Comparison of ENCODE assay signal across 10 cellular contexts in genomic region chr20:53872081-53872541, GRCh38.
DNase-seq lines count a peak whose midpoint lies in the region; ATAC-seq lines count a peak whose summit lies in the region.
"Had no signal": no experiment of that assay in that cellular context is flagged by ENCODE, and none has a peak within 500 bp of the region (broad histone marks: within the 10 kb centered on the region; RNA-seq: fewer than 3 reads in every experiment).

No MANE protein-coding gene starts in this region.

- H3K4me3 Mint-ChIP-seq in activated naive CD8-positive, alpha-beta T cell treated with anti-CD3 and anti-CD28 coated beads, Interleukin-2, amount 10 ng/mL, durations not matched to agents 7 days and 5 days = peak overlapping the region; percentile 88

- H3K27me3 ChIP-seq in ACC112 (ENCODE audit: insufficient read depth, low read length) = no peaks in the 10 kb centered on the region
- no peaks in the 10 kb centered on the region for H3K27me3 ChIP-seq in HUES64 (ENCODE audit: insufficient read depth, low read length)
- H3K27me3 ChIP-seq in mesendoderm (ENCODE audit: insufficient read depth, low read length, poor library complexity) = no peaks in the 10 kb centered on the region
- H3K27me3 ChIP-seq: gastroesophageal sphincter, upper lobe of right lung had no signal

- H2BK120ac ChIP-seq in mesendoderm (ENCODE audit: low read depth, low read length) = no peak overlapping the region

- H3K27me3 Mint-ChIP-seq in activated naive CD8-positive, alpha-beta T cell treated with anti-CD3 and anti-CD28 coated beads, Interleukin-2, amount 10 ng/mL, durations not matched to agents 7 days and 5 days = no peaks in the 10 kb centered on the region

- DNase-seq in activated naive CD8-positive, alpha-beta T cell treated with anti-CD3 and anti-CD28 coated beads, Interleukin-2, amount 10 ng/mL, durations not matched to agents 7 days and 5 days = no peak
- DNase-seq in mesendoderm (no peak), mucosa of gallbladder (ENCODE audit: low spot score) (no peak), medulla oblongata (ENCODE audit: extremely low spot score) (no peak), NCI-H1105 treated with DMSO at 0.1 percent for 48 hours (lab: John Stamatoyannopoulos, UW) (no peak), Ammon's horn (ENCODE audit: low spot score) (no peak)
- DNase-seq: upper lobe of right lung had no signal

- H3K9ac ChIP-seq in HUES64 (ENCODE audit: low read depth, low read length) (no peak overlapping the region), mesendoderm (ENCODE audit: low read length) (no peak overlapping the region)

- no peak overlapping the region for H3K4me2 ChIP-seq in mesendoderm (ENCODE audit: low read length)

- H3K27ac ChIP-seq in ACC112 (ENCODE audit: low read depth, low read length) (peak overlapping the region; percentile 42), HUES64 (ENCODE audit: low read depth, low read length) (peak overlapping the region; percentile 9), mesendoderm (ENCODE audit: low read depth, low read length) (no peak overlapping the region)
- H3K27ac ChIP-seq: upper lobe of right lung had no signal

- H2AK5ac ChIP-seq in mesendoderm (ENCODE audit: low read length) = no peak overlapping the region

- no peak overlapping the region for H4K8ac ChIP-seq in mesendoderm (ENCODE audit: low read depth, low read length)

- peak; percentile 20 for ATAC-seq in activated naive CD8-positive, alpha-beta T cell treated with anti-CD3 and anti-CD28 coated beads, Interleukin-2, amount 10 ng/mL, durations not matched to agents 7 days and 5 days (ENCODE audit: low read depth)
- ATAC-seq: gastroesophageal sphincter, upper lobe of right lung had no signal

- H3K4ac ChIP-seq in mesendoderm (ENCODE audit: low read depth, low read length) = peak overlapping the region; percentile 3

- H3K36me3 ChIP-seq in ACC112 (ENCODE audit: insufficient read depth, low read length) (no peaks in the 10 kb centered on the region), HUES64 (ENCODE audit: insufficient read depth, low read length) (no peaks in the 10 kb centered on the region), mesendoderm (ENCODE audit: control insufficient read depth, insufficient read depth, low read length) (no peaks in the 10 kb centered on the region)
- H3K36me3 ChIP-seq: gastroesophageal sphincter, upper lobe of right lung had no signal

- POLR2A ChIA-PET in activated naive CD8-positive, alpha-beta T cell treated with anti-CD3 and anti-CD28 coated beads, Interleukin-2, amount 10 ng/mL, durations not matched to agents 7 days and 5 days (lab: Charles Lee) = interaction anchor here (0.5 to 2.5 kb wide), 21 partner anchors 9 to 293 kb away, joined by 3 to 27 read pairs (median 7); partner anchors contain the start of gene ZNF217

- no peak overlapping the region for H3K56ac ChIP-seq in mesendoderm (ENCODE audit: low read length)

- no peaks in the 10 kb centered on the region for H3K9me3 Mint-ChIP-seq in activated naive CD8-positive, alpha-beta T cell treated with anti-CD3 and anti-CD28 coated beads, Interleukin-2, amount 10 ng/mL, durations not matched to agents 7 days and 5 days

- peak overlapping the region; percentile 21 for H3K18ac ChIP-seq in mesendoderm (ENCODE audit: low read length)

- H3K4me3 ChIP-seq in ACC112 (ENCODE audit: low read depth, low read length) (no peak overlapping the region; the same call in 1 of the 2 replicates), HUES64 (ENCODE audit: low read length) (no peak overlapping the region), mesendoderm (ENCODE audit: low read length) (no peak overlapping the region)
- H3K4me3 ChIP-seq: gastroesophageal sphincter, upper lobe of right lung had no signal

- H3K79me2 ChIP-seq in ACC112 (ENCODE audit: control insufficient read depth, insufficient read depth, low read length, unreplicated experiment) (no peaks in the 10 kb centered on the region), mesendoderm (ENCODE audit: control insufficient read depth, insufficient read depth, low read length) (no peaks in the 10 kb centered on the region)

- no peak overlapping the region for H2BK5ac ChIP-seq in mesendoderm (ENCODE audit: low read length)

- peaks cover 53% of the 10 kb centered on the region for H3K4me1 Mint-ChIP-seq in activated naive CD8-positive, alpha-beta T cell treated with anti-CD3 and anti-CD28 coated beads, Interleukin-2, amount 10 ng/mL, durations not matched to agents 7 days and 5 days

- H3K23ac ChIP-seq in mesendoderm (ENCODE audit: low read length) = no peak overlapping the region

- H3K79me1 ChIP-seq in mesendoderm (ENCODE audit: low read length) = no peaks in the 10 kb centered on the region

- H3K9me3 ChIP-seq in HUES64 (ENCODE audit: insufficient read depth, low read depth, low read length) = no peaks in the 10 kb centered on the region
- H3K9me3 ChIP-seq: gastroesophageal sphincter, upper lobe of right lung had no signal

- H3K4me1 ChIP-seq in ACC112 (ENCODE audit: control insufficient read depth, insufficient read depth, low read length, unreplicated experiment) = peaks cover 26% of the 10 kb centered on the region
- peaks cover 49% of the 10 kb centered on the region for H3K4me1 ChIP-seq in HUES64 (ENCODE audit: insufficient read depth, low read length)
- peaks cover 13% of the 10 kb centered on the region for H3K4me1 ChIP-seq in mesendoderm (ENCODE audit: control insufficient read depth, low read depth, low read length)

- WGBS in HUES64 = 13% methylated on average over 2 of the region's 2 CpGs
- WGBS in mesendoderm (ENCODE audit: extremely low coverage, insufficient coverage, low lambda C conversion rate) = no CpG with 5 or more reads among the region's 2 CpGs

- H2AFZ ChIP-seq in ACC112 (ENCODE audit: low read length, unreplicated experiment) = peak overlapping the region; percentile 98

- no peaks in the 10 kb centered on the region for H3K36me3 Mint-ChIP-seq in activated naive CD8-positive, alpha-beta T cell treated with anti-CD3 and anti-CD28 coated beads, Interleukin-2, amount 10 ng/mL, durations not matched to agents 7 days and 5 days

- H2BK15ac ChIP-seq in mesendoderm (replicated peaks; ENCODE audit: low read depth) = peak overlapping the region; percentile 98

- H3K27ac Mint-ChIP-seq in activated naive CD8-positive, alpha-beta T cell treated with anti-CD3 and anti-CD28 coated beads, Interleukin-2, amount 10 ng/mL, durations not matched to agents 7 days and 5 days = peak overlapping the region; percentile 96

- no peak overlapping the region for H4K5ac ChIP-seq in mesendoderm (ENCODE audit: low read length)
